ENCODE assay signal across 16 cellular contexts in genomic region chr10:84202349-84202748, GRCh38. TPM values are rescaled to one million over a fixed set of nuclear protein-coding genes. Genes with fewer than 3 reads are reported as not detected.
A peak's percentile ranks its signal among the peaks of the same experiment; 100 is the strongest.
DNase-seq lines count a peak whose midpoint lies in the region; ATAC-seq and TF ChIP-seq lines count a peak whose summit lies in the region.
"Had no signal": no experiment of that assay in that cellular context is flagged by ENCODE, and none has a peak within 500 bp of the region (broad histone marks: within the 10 kb centered on the region; RNA-seq: fewer than 3 reads in every experiment).

No MANE protein-coding gene starts in this region.

- H3K4me3 ChIP-seq in WERI-Rb-1 (ENCODE audit: low read depth, low read length) = no peak overlapping the region
- H3K4me3 ChIP-seq in neural progenitor cell = no peak overlapping the region
- no peak overlapping the region for H3K4me3 ChIP-seq in CD8-positive, alpha-beta memory T cell (ENCODE audit: low read length)
- no peak overlapping the region for H3K4me3 ChIP-seq in gastrocnemius medialis
- H3K4me3 ChIP-seq: BLaER1, GM12878 had no signal

- H3K9me3 Mint-ChIP-seq in natural killer cell treated with Interleukin-12 subunit alpha and Interleukin-12 subunit beta and Interleukin-15 and Interleukin-18, amount 100 ng/mL, for 72 hours = no peaks in the 10 kb centered on the region
- H3K9me3 Mint-ChIP-seq in natural killer cell (no peaks in the 10 kb centered on the region), neural progenitor cell (no peaks in the 10 kb centered on the region)
- no peaks in the 10 kb centered on the region for H3K9me3 Mint-ChIP-seq in CD8-positive, alpha-beta memory T cell

- H3K27me3 ChIP-seq in WERI-Rb-1 (ENCODE audit: insufficient read depth, low read depth, severe bottlenecking) = no peaks in the 10 kb centered on the region
- H3K27me3 ChIP-seq in neural progenitor cell = no peaks in the 10 kb centered on the region
- no peaks in the 10 kb centered on the region for H3K27me3 ChIP-seq in CD8-positive, alpha-beta memory T cell (ENCODE audit: insufficient read depth, low read length, poor library complexity, severe bottlenecking)
- peaks cover 0 to 3% (median 0%) of the 10 kb centered on the region in 3 donors for H3K27me3 ChIP-seq in gastrocnemius medialis

- TF ChIP-seq CTCF in natural killer cell (IDR thresholded peaks at IDR 0.05) (no peak), WERI-Rb-1 (IDR thresholded peaks at IDR 0.05; ENCODE audit: low read depth, low read length) (0 out of 2 replicates have a peak, but pooled peaks have one; percentile 11), neural progenitor cell (IDR thresholded peaks at IDR 0.05) (peak; percentile 28), gastrocnemius medialis (IDR thresholded peaks at IDR 0.05 in 4 of 5, conservative IDR thresholded peaks at IDR 0.05 in 1 of 5) (no peak)

- H3K36me3 ChIP-seq in WERI-Rb-1 (peaks cover 93% of the 10 kb centered on the region), neural progenitor cell (no peaks in the 10 kb centered on the region), gastrocnemius medialis (no peaks in the 10 kb centered on the region)
- no peaks in the 10 kb centered on the region for H3K36me3 ChIP-seq in CD8-positive, alpha-beta memory T cell (ENCODE audit: insufficient read depth, low read length)
- H3K36me3 ChIP-seq: BLaER1 had no signal

- in situ Hi-C loops in gastrocnemius medialis (cut with MboI; ENCODE audit: low sequenced_read_pairs in 4 of 4) = no loop called here

- H3K4me1 ChIP-seq in neural progenitor cell (no peaks in the 10 kb centered on the region), gastrocnemius medialis (no peaks in the 10 kb centered on the region)
- no peaks in the 10 kb centered on the region for H3K4me1 ChIP-seq in CD8-positive, alpha-beta memory T cell (ENCODE audit: insufficient read depth, low read length)
- H3K4me1 ChIP-seq: BLaER1 had no signal

- CTCF ChIA-PET in CD8-positive, alpha-beta memory T cell (lab: Charles Lee) = interaction anchor here (9.1 kb wide), 1 partner anchor 53 kb away, joined by 104 read pairs; no protein-coding TSS in a partner anchor

- H3K36me3 Mint-ChIP-seq in natural killer cell treated with Interleukin-12 subunit alpha and Interleukin-12 subunit beta and Interleukin-15 and Interleukin-18, amount 100 ng/mL, for 72 hours = no peaks in the 10 kb centered on the region
- H3K36me3 Mint-ChIP-seq in natural killer cell (no peaks in the 10 kb centered on the region), neural progenitor cell (no peaks in the 10 kb centered on the region)
- no peaks in the 10 kb centered on the region for H3K36me3 Mint-ChIP-seq in CD8-positive, alpha-beta memory T cell

- DNase-seq in natural killer cell treated with Interleukin-12 subunit alpha and Interleukin-12 subunit beta and Interleukin-15 and Interleukin-18, amount 100 ng/mL, for 72 hours (ENCODE audit: low spot score) = peak; percentile 26
- no peak for DNase-seq in natural killer cell
- DNase-seq in WERI-Rb-1 = no peak
- DNase-seq in neural progenitor cell (ENCODE audit: low spot score) = no peak
- DNase-seq in NCI-H226 = no peak
- DNase-seq in CD8-positive, alpha-beta memory T cell = no peak
- no peak for DNase-seq in NCI-H2196 treated with DMSO at 0.1 percent for 48 hours (lab: John Stamatoyannopoulos, UW; ENCODE audit: unreplicated experiment)
- DNase-seq in gastrocnemius medialis = no peak
- DNase-seq: 8988T, AML-193, DMS53, GF-D8 had no signal

- POLR2A ChIA-PET in CD8-positive, alpha-beta memory T cell (lab: Charles Lee) = no interaction called here

- H3K27me3 Mint-ChIP-seq in natural killer cell treated with Interleukin-12 subunit alpha and Interleukin-12 subunit beta and Interleukin-15 and Interleukin-18, amount 100 ng/mL, for 72 hours = peaks cover 0 to 4% of the 10 kb centered on the region in 2 donors
- no peaks in the 10 kb centered on the region for H3K27me3 Mint-ChIP-seq in natural killer cell (ENCODE audit: low read depth in 2 of 2)
- H3K27me3 Mint-ChIP-seq in neural progenitor cell (ENCODE audit: insufficient read depth, low read depth) = peaks cover 18% of the 10 kb centered on the region
- H3K27me3 Mint-ChIP-seq in CD8-positive, alpha-beta memory T cell = peaks cover 0 to 2% of the 10 kb centered on the region in 2 donors

- H3K9ac ChIP-seq in neural progenitor cell = no peak overlapping the region
- H3K9ac ChIP-seq: BLaER1 had no signal

- H3K4me2 ChIP-seq in neural progenitor cell = no peak overlapping the region
- H3K4me2 ChIP-seq: BLaER1 had no signal

- no peak overlapping the region for H2AFZ ChIP-seq in neural progenitor cell (replicated peaks)

- H3K27ac ChIP-seq in WERI-Rb-1 (no peak overlapping the region), neural progenitor cell (no peak overlapping the region), gastrocnemius medialis (no peak overlapping the region)
- H3K27ac ChIP-seq in CD8-positive, alpha-beta memory T cell (ENCODE audit: low read depth, low read length) = no peak overlapping the region
- H3K27ac ChIP-seq: BLaER1, HL-60 had no signal

- intact Hi-C loops in natural killer cell (cut with micrococcal nuclease) (no loop called here), gastrocnemius medialis (cut with DNase I; ENCODE audit: low total_unique reads) (no loop called here)

- no peaks in the 10 kb centered on the region for H3K79me2 ChIP-seq in neural progenitor cell (ENCODE audit: low read depth)

- no peaks in the 10 kb centered on the region for H3F3A ChIP-seq in neural progenitor cell (ENCODE audit: low read depth)

- no peak for ATAC-seq in natural killer cell treated with Interleukin-12 subunit alpha and Interleukin-12 subunit beta and Interleukin-15 and Interleukin-18, amount 100 ng/mL, for 72 hours
- ATAC-seq in natural killer cell (no peak), gastrocnemius medialis (no peak)
- ATAC-seq: GM12878 had no signal

- peaks cover 0 to 5% of the 10 kb centered on the region in 2 donors for H3K4me1 Mint-ChIP-seq in natural killer cell treated with Interleukin-12 subunit alpha and Interleukin-12 subunit beta and Interleukin-15 and Interleukin-18, amount 100 ng/mL, for 72 hours (ENCODE audit: low read depth in 2 of 2)
- H3K4me1 Mint-ChIP-seq in natural killer cell (peaks cover 0 to 12% of the 10 kb centered on the region in 2 donors), neural progenitor cell (no peaks in the 10 kb centered on the region)
- peaks cover 0 to 4% (median 2%) of the 10 kb centered on the region in 3 donors for H3K4me1 Mint-ChIP-seq in CD8-positive, alpha-beta memory T cell

- no peak overlapping the region for H3K4me3 Mint-ChIP-seq in natural killer cell treated with Interleukin-12 subunit alpha and Interleukin-12 subunit beta and Interleukin-15 and Interleukin-18, amount 100 ng/mL, for 72 hours
- no peak overlapping the region for H3K4me3 Mint-ChIP-seq in natural killer cell
- H3K4me3 Mint-ChIP-seq in neural progenitor cell = no peak overlapping the region
- no peak overlapping the region for H3K4me3 Mint-ChIP-seq in CD8-positive, alpha-beta memory T cell

- no peaks in the 10 kb centered on the region for H3K9me3 ChIP-seq in WERI-Rb-1 (ENCODE audit: severe bottlenecking)
- H3K9me3 ChIP-seq in neural progenitor cell (ENCODE audit: low read depth) = no peaks in the 10 kb centered on the region
- no peaks in the 10 kb centered on the region for H3K9me3 ChIP-seq in CD8-positive, alpha-beta memory T cell (ENCODE audit: low read length)
- no peaks in the 10 kb centered on the region for H3K9me3 ChIP-seq in gastrocnemius medialis
- H3K9me3 ChIP-seq: BLaER1 had no signal

- no peak overlapping the region for H3K27ac Mint-ChIP-seq in natural killer cell treated with Interleukin-12 subunit alpha and Interleukin-12 subunit beta and Interleukin-15 and Interleukin-18, amount 100 ng/mL, for 72 hours
- H3K27ac Mint-ChIP-seq in natural killer cell (no peak overlapping the region), neural progenitor cell (no peak overlapping the region)
- H3K27ac Mint-ChIP-seq in CD8-positive, alpha-beta memory T cell = no peak overlapping the region

- H4K20me1 ChIP-seq in neural progenitor cell (ENCODE audit: low read depth) = no peaks in the 10 kb centered on the region
- H4K20me1 ChIP-seq: BLaER1 had no signal

- TF ChIP-seq POLR2A in gastrocnemius medialis (IDR thresholded peaks at IDR 0.05) = no peak

RNA-seq across cellular contexts. Expression of gene CDHR1, which starts 8.0 kb away (rescaled TPM):
- total RNA-seq in natural killer cell treated with Interleukin-12 subunit alpha and Interleukin-12 subunit beta and Interleukin-15 and Interleukin-18, amount 100 ng/mL, for 72 hours = 10 to 100 TPM in 1 of 2 donors, 1 to 10 TPM in 1; 3.3 to 10.2 TPM
- total RNA-seq in natural killer cell = 1 to 10 TPM; 4.0 to 9.5 (median 6.5) TPM
- 1.4 and 2.7 TPM in 2 replicates for total RNA-seq in neural progenitor cell (ENCODE audit: low replicate concordance)
- 1 to 10 TPM; 1.4 to 1.7 TPM for total RNA-seq in CD8-positive, alpha-beta memory T cell
- polyA plus RNA-seq in CD8-positive, alpha-beta memory T cell = 1.4 TPM
- under 1 TPM in 1 of 4 donors, not detected in 3; 0.27 TPM for total RNA-seq in gastrocnemius medialis

RNA-seq across cellular contexts. Expression of gene LRIT2, which starts 23.0 kb away (rescaled TPM):
- not detected for total RNA-seq in natural killer cell treated with Interleukin-12 subunit alpha and Interleukin-12 subunit beta and Interleukin-15 and Interleukin-18, amount 100 ng/mL, for 72 hours
- total RNA-seq in natural killer cell (not detected), neural progenitor cell (ENCODE audit: low replicate concordance) (not detected in 2 replicates), gastrocnemius medialis (not detected)
- not detected for total RNA-seq in CD8-positive, alpha-beta memory T cell
- not detected for polyA plus RNA-seq in CD8-positive, alpha-beta memory T cell
- total RNA-seq: GM12878, H4 had no signal
- polyA plus RNA-seq: GM12878 had no signal

RNA-seq across cellular contexts. Expression of gene GPR15LG, which starts 28.7 kb away (rescaled TPM):
- not detected for total RNA-seq in natural killer cell treated with Interleukin-12 subunit alpha and Interleukin-12 subunit beta and Interleukin-15 and Interleukin-18, amount 100 ng/mL, for 72 hours
- total RNA-seq in natural killer cell (not detected), neural progenitor cell (ENCODE audit: low replicate concordance) (not detected in 2 replicates), gastrocnemius medialis (under 1 TPM in 1 of 4 donors, not detected in 3; 0.92 TPM)
- not detected for total RNA-seq in CD8-positive, alpha-beta memory T cell
- polyA plus RNA-seq in CD8-positive, alpha-beta memory T cell = not detected
- total RNA-seq: H4 had no signal

RNA-seq across cellular contexts. Expression of gene LRIT1, which starts 39.0 kb away (rescaled TPM):
- not detected for total RNA-seq in natural killer cell treated with Interleukin-12 subunit alpha and Interleukin-12 subunit beta and Interleukin-15 and Interleukin-18, amount 100 ng/mL, for 72 hours
- total RNA-seq in natural killer cell (not detected), neural progenitor cell (ENCODE audit: low replicate concordance) (not detected in 2 replicates), gastrocnemius medialis (not detected)
- not detected for total RNA-seq in CD8-positive, alpha-beta memory T cell
- polyA plus RNA-seq in CD8-positive, alpha-beta memory T cell = not detected
- total RNA-seq: GM12878, H4 had no signal
- polyA plus RNA-seq: GM12878 had no signal

RNA-seq across cellular contexts. Expression of gene RGR, which starts 42.5 kb away (rescaled TPM):
- total RNA-seq in natural killer cell treated with Interleukin-12 subunit alpha and Interleukin-12 subunit beta and Interleukin-15 and Interleukin-18, amount 100 ng/mL, for 72 hours = not detected
- total RNA-seq in natural killer cell (not detected), neural progenitor cell (ENCODE audit: low replicate concordance) (0.71 and 1.9 TPM in 2 replicates), gastrocnemius medialis (under 1 TPM in 1 of 4 donors, not detected in 3; 0.22 TPM)
- not detected for total RNA-seq in CD8-positive, alpha-beta memory T cell
- polyA plus RNA-seq in CD8-positive, alpha-beta memory T cell = not detected
- total RNA-seq: GM12878, H4 had no signal
- polyA plus RNA-seq: GM12878 had no signal

Comparison
In these comparisons a context has a peak if more than half of its experiments do, and no peak if none do; other contexts are left out.
1. CTCF ChIP-seq: peak in WERI-Rb-1 (single experiment) and neural progenitor cell (single experiment); none in natural killer cell (single experiment) and gastrocnemius medialis (0 of 5).